ENCODE assay signal across 8 cellular contexts in genomic region chr3:42014949-42015533, GRCh38. TPM values are rescaled to one million over a fixed set of nuclear protein-coding genes. Genes with fewer than 3 reads are reported as not detected.
DNase-seq lines count a peak whose midpoint lies in the region; ATAC-seq and TF ChIP-seq lines count a peak whose summit lies in the region.

No MANE protein-coding gene starts in this region.

- in situ Hi-C loops in GM13976 (cut with MboI; ENCODE audit: low sequenced_read_pairs, unreplicated experiment), result no loop called here

- H3K27me3 ChIP-seq in neural progenitor cell, result no peaks in the 10 kb centered on the region

- H3K36me3 Mint-ChIP-seq in IgD-negative memory B cell (no peaks in the 10 kb centered on the region), neural progenitor cell (peaks cover 4% of the 10 kb centered on the region)
- peaks cover 5% of the 10 kb centered on the region for H3K36me3 Mint-ChIP-seq in activated CD4-positive, alpha-beta memory T cell treated with anti-CD3 and anti-CD28 coated beads for 36 hours

- H3K4me1 ChIP-seq in neural progenitor cell, result peaks cover 12% of the 10 kb centered on the region

- TF ChIP-seq CTCF in fibroblast of the aortic adventitia (IDR thresholded peaks at IDR 0.05; ENCODE audit: insufficient read depth, low read length) (no peak), neural progenitor cell (IDR thresholded peaks at IDR 0.05) (no peak), GM13976 (IDR thresholded peaks at IDR 0.05; ENCODE audit: borderline replicate concordance, control extremely low read depth, extremely low read depth, insufficient read depth, missing control alignments) (no peak)

- no peaks in the 10 kb centered on the region for H3K36me3 ChIP-seq in neural progenitor cell

- no peaks in the 10 kb centered on the region for H3K9me3 ChIP-seq in neural progenitor cell (ENCODE audit: low read depth)

- no peak overlapping the region for H3K9ac ChIP-seq in neural progenitor cell

- peaks cover 27% of the 10 kb centered on the region for H4K20me1 ChIP-seq in neural progenitor cell (ENCODE audit: low read depth)

- no peak overlapping the region for H3K27ac ChIP-seq in neural progenitor cell

- POLR2A ChIA-PET in activated CD4-positive, alpha-beta memory T cell treated with anti-CD3 and anti-CD28 coated beads for 36 hours (lab: Charles Lee), result interaction anchor here (0.6 to 1.9 kb wide), 7 partner anchors 11 to 81 kb away, joined by 3 to 8 read pairs (median 4); partner anchors contain the start of gene ULK4

- H3K27me3 Mint-ChIP-seq in IgD-negative memory B cell, result no peaks in the 10 kb centered on the region
- H3K27me3 Mint-ChIP-seq in activated CD4-positive, alpha-beta memory T cell treated with anti-CD3 and anti-CD28 coated beads for 36 hours, result no peaks in the 10 kb centered on the region
- H3K27me3 Mint-ChIP-seq in neural progenitor cell (ENCODE audit: insufficient read depth, low read depth), result peaks cover 9% of the 10 kb centered on the region

- H3K9me3 Mint-ChIP-seq in IgD-negative memory B cell (no peaks in the 10 kb centered on the region), neural progenitor cell (no peaks in the 10 kb centered on the region)
- H3K9me3 Mint-ChIP-seq in activated CD4-positive, alpha-beta memory T cell treated with anti-CD3 and anti-CD28 coated beads for 36 hours, result no peaks in the 10 kb centered on the region

- peaks cover 24% of the 10 kb centered on the region for H3F3A ChIP-seq in neural progenitor cell (ENCODE audit: low read depth)

- ATAC-seq in HG02798 (IDR thresholded peaks at IDR 0.05; ENCODE audit: poor library complexity, unreplicated experiment), result no peak

- H3K4me1 Mint-ChIP-seq in IgD-negative memory B cell, result peaks cover 30 to 57% (median 37%) of the 10 kb centered on the region in 3 donors
- H3K4me1 Mint-ChIP-seq in activated CD4-positive, alpha-beta memory T cell treated with anti-CD3 and anti-CD28 coated beads for 36 hours (ENCODE audit: low read depth), result peaks cover 56% of the 10 kb centered on the region
- peaks cover 34% of the 10 kb centered on the region for H3K4me1 Mint-ChIP-seq in neural progenitor cell

- peak overlapping the region; percentile 87 for H3K4me2 ChIP-seq in neural progenitor cell

- peaks cover 61% of the 10 kb centered on the region for H3K79me2 ChIP-seq in neural progenitor cell (ENCODE audit: low read depth)

- peak overlapping the region; percentile 93 to 100 (median 94) for H3K4me3 Mint-ChIP-seq in IgD-negative memory B cell
- H3K4me3 Mint-ChIP-seq in activated CD4-positive, alpha-beta memory T cell treated with anti-CD3 and anti-CD28 coated beads for 36 hours, result peak overlapping the region; percentile 88
- peak overlapping the region; percentile 92 for H3K4me3 Mint-ChIP-seq in neural progenitor cell

- H3K4me3 ChIP-seq in fibroblast of the aortic adventitia (ENCODE audit: low read depth, low read length) (peak overlapping the region; percentile 91), neural progenitor cell (peak overlapping the region; percentile 86)

- no peak overlapping the region for H2AFZ ChIP-seq in neural progenitor cell (replicated peaks)

- DNase-seq in DMS 273 treated with DMSO at 0.1 percent for 48 hours (lab: John Stamatoyannopoulos, UW) (peak; percentile 43), fibroblast of the aortic adventitia (ENCODE audit: low read depth) (peak; percentile 66), neural progenitor cell (ENCODE audit: low spot score) (peak; percentile 51), NCI-H2081 treated with DMSO at 0.1 percent for 48 hours (lab: John Stamatoyannopoulos, UW) (no peak), GM13976 (ENCODE audit: low spot score) (no peak)
- DNase-seq in activated CD4-positive, alpha-beta memory T cell treated with anti-CD3 and anti-CD28 coated beads for 36 hours, result peak; percentile 39

- H3K27ac Mint-ChIP-seq in IgD-negative memory B cell, result peak overlapping the region; percentile 94 to 99 (median 96)
- H3K27ac Mint-ChIP-seq in activated CD4-positive, alpha-beta memory T cell treated with anti-CD3 and anti-CD28 coated beads for 36 hours, result peak overlapping the region; percentile 61
- peak overlapping the region; percentile 55 for H3K27ac Mint-ChIP-seq in neural progenitor cell

- CTCF ChIA-PET in activated CD4-positive, alpha-beta memory T cell treated with anti-CD3 and anti-CD28 coated beads for 36 hours (lab: Charles Lee), result interaction anchor here (0.8 to 3.6 kb wide), 3 partner anchors 53 to 84 kb away, joined by 3 to 26 read pairs (median 4); no protein-coding TSS in a partner anchor

- intact Hi-C loops in activated CD4-positive, alpha-beta memory T cell treated with anti-CD3 and anti-CD28 coated beads for 36 hours (cut with micrococcal nuclease), result loop anchor here (1.0 to 10.0 kb wide), 4 partner anchors 82 to 1560 kb away; partner anchors contain the start of gene RPL14

RNA-seq across cellular contexts. Expression of gene ULK4, which starts 53.1 kb away (rescaled TPM):
- polyA plus RNA-seq in IgD-negative memory B cell, result 5.6 TPM
- total RNA-seq in activated CD4-positive, alpha-beta memory T cell treated with anti-CD3 and anti-CD28 coated beads for 36 hours, result 10 to 100 TPM in 1 of 2 experiments, 1 to 10 TPM in 1; 9.5 to 10.8 TPM
- 16.1 and 46.8 TPM in 2 replicates for total RNA-seq in fibroblast of the aortic adventitia (ENCODE audit: low replicate concordance)
- 27.2 and 33.0 TPM in 2 replicates for total RNA-seq in neural progenitor cell (ENCODE audit: low replicate concordance)

Comparison
In these comparisons a context has a peak if more than half of its experiments do, and no peak if none do; other contexts are left out.
1. DNase-seq: peak in DMS 273 treated with DMSO at 0.1 percent for 48 hours (single experiment), activated CD4-positive, alpha-beta memory T cell treated with anti-CD3 and anti-CD28 coated beads for 36 hours (single experiment), fibroblast of the aortic adventitia (single experiment) and neural progenitor cell (single experiment); none in NCI-H2081 treated with DMSO at 0.1 percent for 48 hours (single experiment) and GM13976 (single experiment).
2. Peak in every context shown above with its lines, with median percentiles within 50 percentile points of each other: H3K27ac Mint-ChIP-seq and H3K4me3 Mint-ChIP-seq.